ENCODE assay signal across 19 cellular contexts in the genomic region with DNA sequence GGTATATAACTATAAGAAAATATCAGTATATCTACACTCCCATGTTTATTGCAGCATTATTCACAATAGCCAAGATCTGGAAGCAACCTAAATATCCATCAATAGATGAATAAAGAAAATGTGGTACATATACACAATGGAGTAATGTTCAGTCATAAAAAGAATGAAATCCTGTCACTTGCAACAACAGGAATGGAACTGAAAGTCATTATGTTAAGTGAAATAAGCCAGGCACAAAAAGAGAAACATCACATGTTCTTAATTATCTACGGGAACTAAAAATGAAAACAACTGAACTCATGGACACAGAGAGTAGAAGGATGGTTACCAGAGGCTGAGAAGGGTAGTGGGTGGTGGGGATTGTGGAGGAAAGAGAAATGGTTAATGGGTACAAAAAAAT.
DNase-seq lines count a peak whose midpoint lies in the region; ATAC-seq, FAIRE-seq and TF ChIP-seq lines count a peak whose summit lies in the region.
"Had no signal": no experiment of that assay in that cellular context is flagged by ENCODE, and none has a peak within 500 bp of the region (broad histone marks: within the 10 kb centered on the region; RNA-seq: fewer than 3 reads in every experiment).

No MANE protein-coding gene starts in this region.

- no peaks in the 10 kb centered on the region for H3K9me3 Mint-ChIP-seq in activated CD8-positive, alpha-beta T cell treated with anti-CD3 and anti-CD28 coated beads, Interleukin-2, amount 10 ng/mL, durations not matched to agents 7 days and 5 days (ENCODE audit: insufficient read depth)

- no peaks in the 10 kb centered on the region for H4K20me1 ChIP-seq in SK-N-SH (ENCODE audit: insufficient read depth)

- H3K4me1 Mint-ChIP-seq in activated CD8-positive, alpha-beta T cell treated with anti-CD3 and anti-CD28 coated beads, Interleukin-2, amount 10 ng/mL, durations not matched to agents 7 days and 5 days (ENCODE audit: low read depth): no peaks in the 10 kb centered on the region
- H3K4me1 Mint-ChIP-seq: CD4-positive, CD25-positive, alpha-beta regulatory T cell; CD8-positive, alpha-beta memory T cell had no signal

- H3K9me3 ChIP-seq in SK-N-SH: no peaks in the 10 kb centered on the region
- H3K9me3 ChIP-seq: BE2C, HAP-1 had no signal

- no peaks in the 10 kb centered on the region for H3K79me2 ChIP-seq in SK-N-SH (ENCODE audit: insufficient read depth)

- H3K9ac ChIP-seq in SK-N-SH: no peak overlapping the region

- no peak overlapping the region for H3K4me2 ChIP-seq in SK-N-SH

- H3K4me3 ChIP-seq in SK-N-SH (ENCODE audit: low read depth in 2 of 2, low read length in 1 of 2) (no peak overlapping the region), fibroblast of villous mesenchyme (ENCODE audit: low read depth, low read length) (no peak overlapping the region)
- H3K4me3 ChIP-seq: HAP-1 had no signal

- no peaks in the 10 kb centered on the region for H3K36me3 Mint-ChIP-seq in activated CD8-positive, alpha-beta T cell treated with anti-CD3 and anti-CD28 coated beads, Interleukin-2, amount 10 ng/mL, durations not matched to agents 7 days and 5 days (ENCODE audit: low read depth)
- H3K36me3 Mint-ChIP-seq: CD4-positive, CD25-positive, alpha-beta regulatory T cell; CD8-positive, alpha-beta memory T cell had no signal

- POLR2A ChIA-PET in SK-N-SH (lab: Yijun Ruan, JAX): no interaction called here
- POLR2A ChIA-PET in activated CD8-positive, alpha-beta T cell treated with anti-CD3 and anti-CD28 coated beads, Interleukin-2, amount 10 ng/mL, durations not matched to agents 7 days and 5 days (lab: Charles Lee): no interaction called here

- H3K27me3 Mint-ChIP-seq in activated CD8-positive, alpha-beta T cell treated with anti-CD3 and anti-CD28 coated beads, Interleukin-2, amount 10 ng/mL, durations not matched to agents 7 days and 5 days (ENCODE audit: low read depth): no peaks in the 10 kb centered on the region

- ATAC-seq in HG03196 (IDR thresholded peaks at IDR 0.05; ENCODE audit: unreplicated experiment) (no peak), GM21529 (IDR thresholded peaks at IDR 0.05; ENCODE audit: unreplicated experiment) (no peak)
- no peak for ATAC-seq in activated CD8-positive, alpha-beta T cell treated with anti-CD3 and anti-CD28 coated beads, Interleukin-2, amount 10 ng/mL, durations not matched to agents 7 days and 5 days

- H3K4me1 ChIP-seq in SK-N-SH (ENCODE audit: control insufficient read depth in 1 of 2, insufficient read depth in 2 of 2, low read depth in 1 of 2, low read length in 1 of 2): no peaks in the 10 kb centered on the region
- H3K4me1 ChIP-seq: BE2C, HAP-1 had no signal

- DNase-seq in SK-N-SH (no peak), fibroblast of villous mesenchyme (ENCODE audit: low read depth) (peak; percentile 59)
- no peak for DNase-seq in activated CD8-positive, alpha-beta T cell treated with anti-CD3 and anti-CD28 coated beads, Interleukin-2, amount 10 ng/mL, durations not matched to agents 7 days and 5 days
- DNase-seq: BE2C; C1 segment of cervical spinal cord; CD4-positive, CD25-positive, alpha-beta regulatory T cell; CD8-positive, alpha-beta memory T cell; COR-L47; DMS 273 treated with DMSO at 0.1 percent for 48 hours; DMS53; DND-41; EL had no signal

- peak in 1 of 2 experiments; percentile 62; a peak in 2 of 4 replicates for TF ChIP-seq EP300 in SK-N-SH (IDR thresholded peaks at IDR 0.05; ENCODE audit: borderline replicate concordance in 1 of 2, low read depth in 1 of 2, low read length in 1 of 2)

- H3F3A ChIP-seq in SK-N-SH (replicated peaks; ENCODE audit: insufficient read depth): peaks cover 7% of the 10 kb centered on the region

- H3K27ac ChIP-seq in SK-N-SH (ENCODE audit: low read depth in 2 of 2, low read length in 1 of 2): no peak overlapping the region; a peak in 1 of 4 replicates
- H3K27ac ChIP-seq: HL-60 had no signal

- H3K36me3 ChIP-seq in SK-N-SH (replicated peaks in 1 of 2; ENCODE audit: control insufficient read depth in 1 of 2, insufficient read depth in 2 of 2, low read length in 1 of 2): no peaks in the 10 kb centered on the region
- H3K36me3 ChIP-seq: BE2C, HAP-1 had no signal

- H2AFZ ChIP-seq in SK-N-SH (ENCODE audit: low read depth): no peak overlapping the region

- H3K4me3 Mint-ChIP-seq in activated CD8-positive, alpha-beta T cell treated with anti-CD3 and anti-CD28 coated beads, Interleukin-2, amount 10 ng/mL, durations not matched to agents 7 days and 5 days: no peak overlapping the region
- H3K4me3 Mint-ChIP-seq: CD4-positive, CD25-positive, alpha-beta regulatory T cell; CD8-positive, alpha-beta memory T cell had no signal

- no peak overlapping the region for H3K27ac Mint-ChIP-seq in activated CD8-positive, alpha-beta T cell treated with anti-CD3 and anti-CD28 coated beads, Interleukin-2, amount 10 ng/mL, durations not matched to agents 7 days and 5 days
- H3K27ac Mint-ChIP-seq: CD4-positive, CD25-positive, alpha-beta regulatory T cell; CD8-positive, alpha-beta memory T cell had no signal

- peak; percentile 92 for FAIRE-seq in endometrium (lab: Jason Lieb, UNC)
- FAIRE-seq: GM12891, GM18507 had no signal

- no peak for TF ChIP-seq RAD21 in SK-N-SH (IDR thresholded peaks at IDR 0.05; ENCODE audit: low read length)

- 12% methylated on average over 1 of the region's 1 CpG for WGBS in SK-N-SH (ENCODE audit: low lambda C conversion rate)

- no peak for TF ChIP-seq CTCF in SK-N-SH (IDR thresholded peaks at IDR 0.05)
- TF ChIP-seq CTCF in fibroblast of villous mesenchyme (IDR thresholded peaks at IDR 0.05; ENCODE audit: insufficient read depth, low read depth, low read length): no peak

- CTCF ChIA-PET in SK-N-SH (lab: Yijun Ruan, JAX): no interaction called here
- CTCF ChIA-PET in activated CD8-positive, alpha-beta T cell treated with anti-CD3 and anti-CD28 coated beads, Interleukin-2, amount 10 ng/mL, durations not matched to agents 7 days and 5 days (lab: Charles Lee): no interaction called here

- H3K9me2 ChIP-seq in SK-N-SH: no peaks in the 10 kb centered on the region

- H3K27me3 ChIP-seq in SK-N-SH (ENCODE audit: insufficient read depth): no peaks in the 10 kb centered on the region
- H3K27me3 ChIP-seq: BE2C had no signal

TF ChIP-seq in SK-N-SH, 30 proteins besides CTCF, POLR2A, EP300 and RAD21:
- TF ChIP-seq PBX3 (IDR thresholded peaks at IDR 0.05) (no peak), POLR2AphosphoS5 (IDR thresholded peaks at IDR 0.05; ENCODE audit: low read depth, low read length) (no peak), RCOR1 (IDR thresholded peaks at IDR 0.05; ENCODE audit: low read length) (no peak), TCF12 (IDR thresholded peaks at IDR 0.05) (peak; percentile 60), SMC3 (IDR thresholded peaks at IDR 0.05; ENCODE audit: low read depth, low read length) (no peak), YY1 (IDR thresholded peaks at IDR 0.05; ENCODE audit: low read depth) (no peak), MXI1 (IDR thresholded peaks at IDR 0.05; ENCODE audit: low read depth, low read length) (no peak), MEF2A (IDR thresholded peaks at IDR 0.05; ENCODE audit: borderline replicate concordance, low read depth) (no peak)
